Comparison of ENCODE assay signal across 8 cellular contexts in the genomic region with DNA sequence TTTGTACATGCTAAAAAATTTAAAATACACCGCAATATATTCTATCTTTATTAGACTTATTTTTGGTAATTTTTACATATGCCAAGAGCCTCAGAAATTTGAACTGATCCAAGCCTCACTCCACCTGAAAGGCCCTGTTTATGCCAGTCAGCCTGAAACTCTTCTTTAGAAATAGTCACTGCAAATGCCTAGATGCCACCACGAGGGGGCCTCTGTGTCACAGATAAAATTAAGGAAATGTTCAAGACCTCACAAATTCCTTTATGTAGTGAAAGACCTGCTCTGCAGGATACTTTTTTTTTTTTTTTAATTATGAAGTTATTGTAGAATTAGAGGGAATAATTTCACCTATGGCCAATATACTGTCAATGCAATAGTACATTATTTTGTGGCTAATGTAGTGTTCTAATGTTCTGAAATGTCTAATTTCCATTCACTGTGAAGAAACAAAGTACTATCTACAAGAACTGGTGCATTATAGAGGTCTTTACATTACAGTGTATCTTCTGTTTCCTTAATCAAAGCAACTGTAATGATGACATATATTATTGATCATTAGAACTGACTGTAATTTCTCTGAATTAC.
DNase-seq lines count a peak whose midpoint lies in the region; ATAC-seq and TF ChIP-seq lines count a peak whose summit lies in the region.

No MANE protein-coding gene starts in this region.

- H3K9me3 Mint-ChIP-seq in CD4-positive, alpha-beta T cell, result no peaks in the 10 kb centered on the region

- H3K36me3 ChIP-seq in heart right ventricle (no peaks in the 10 kb centered on the region), sigmoid colon (no peaks in the 10 kb centered on the region)

- TF ChIP-seq EP300 in sigmoid colon (IDR thresholded peaks at IDR 0.05), result no peak

- no peaks in the 10 kb centered on the region for H3K36me3 Mint-ChIP-seq in CD4-positive, alpha-beta T cell (ENCODE audit: low read depth)

- H3K4me3 ChIP-seq in heart right ventricle (no peak overlapping the region), sigmoid colon (no peak overlapping the region)

- POLR2A ChIA-PET in CD4-positive, alpha-beta T cell (lab: Charles Lee), result interaction anchor here (1.2 kb wide), 1 partner anchor 48 kb away, joined by 3 read pairs; no protein-coding TSS in a partner anchor

- 11 to 13% methylated on average over 2 of the region's 2 CpGs for WGBS in heart right ventricle, 2 donors
- WGBS in sigmoid colon, 2 donors, result 16 to 19% methylated on average over 2 of the region's 2 CpGs

- no peaks in the 10 kb centered on the region for H3K27me3 Mint-ChIP-seq in CD4-positive, alpha-beta T cell

- H3K27ac ChIP-seq in CD4-positive, alpha-beta T cell (ENCODE audit: low read depth, low read length), result no peak overlapping the region
- H3K27ac ChIP-seq in heart right ventricle (no peak overlapping the region), sigmoid colon (no peak overlapping the region)

- no peaks in the 10 kb centered on the region for H3K9me3 ChIP-seq in CD4-positive, alpha-beta T cell (ENCODE audit: control insufficient read depth, low read length)
- H3K9me3 ChIP-seq in heart right ventricle (no peaks in the 10 kb centered on the region), sigmoid colon (no peaks in the 10 kb centered on the region)

- peak; percentile 94 for ATAC-seq in CD4-positive, alpha-beta T cell (ENCODE audit: poor library complexity)
- ATAC-seq in GM19455 (IDR thresholded peaks at IDR 0.05; ENCODE audit: unreplicated experiment) (peak; percentile 60), SK-N-SH treated with all-trans-retinoic acid at 6 μM for 48 hours (peak; percentile 76), heart right ventricle (no peak), GM19035 (IDR thresholded peaks at IDR 0.05; ENCODE audit: unreplicated experiment) (no peak)

- peak; percentile 61 to 80 (median 67) for DNase-seq in CD4-positive, alpha-beta T cell
- peak; percentile 71 for DNase-seq in HT-29 (ENCODE audit: low spot score)
- peak; percentile 75 for DNase-seq in activated naive CD4-positive, alpha-beta T cell treated with anti-CD3 and anti-CD28 coated beads, Interleukin-2, amount 50 U/mL, for 16 hours
- peak; percentile 29 to 34 for DNase-seq in heart right ventricle
- peak; percentile 71 for DNase-seq in sigmoid colon

- H3K27me3 ChIP-seq in CD4-positive, alpha-beta T cell (ENCODE audit: control insufficient read depth, insufficient read depth, low read length), result no peaks in the 10 kb centered on the region
- no peaks in the 10 kb centered on the region for H3K27me3 ChIP-seq in heart right ventricle
- no peaks in the 10 kb centered on the region for H3K27me3 ChIP-seq in sigmoid colon

- intact Hi-C loops in CD4-positive, alpha-beta T cell (cut with DNase I, micrococcal nuclease), result loop anchor here (1.0 to 5.0 kb wide), 2 partner anchors 48 to 1036 kb away; no protein-coding TSS in a partner anchor
- intact Hi-C loops in heart right ventricle (cut with DNase I), result loop anchor here in 4 of 10 donors (5.0 to 10.0 kb wide), 3 partner anchors 1034 to 1041 kb away; no protein-coding TSS in a partner anchor
- intact Hi-C loops in sigmoid colon (cut with DNase I), result loop anchor here (10.0 kb wide), 1 partner anchor 1034 kb away; no protein-coding TSS in a partner anchor

- no peak overlapping the region for H3K4me3 Mint-ChIP-seq in CD4-positive, alpha-beta T cell

- H3K4me1 ChIP-seq in heart right ventricle, result peaks cover 0 to 9% (median 0%) of the 10 kb centered on the region in 9 donors
- no peaks in the 10 kb centered on the region for H3K4me1 ChIP-seq in sigmoid colon

- no peaks in the 10 kb centered on the region for H3K4me1 Mint-ChIP-seq in CD4-positive, alpha-beta T cell (ENCODE audit: low read depth)

- H3K27ac Mint-ChIP-seq in CD4-positive, alpha-beta T cell, result no peak overlapping the region

- CTCF ChIA-PET in CD4-positive, alpha-beta T cell (lab: Charles Lee), result interaction anchor here (7.7 kb wide), 1 partner anchor 48 kb away, joined by 57 read pairs; no protein-coding TSS in a partner anchor

- no peak for TF ChIP-seq POLR2A in sigmoid colon (IDR thresholded peaks at IDR 0.05)

- peak; percentile 91 for TF ChIP-seq CTCF in CD4-positive, alpha-beta T cell (IDR thresholded peaks at IDR 0.05)
- TF ChIP-seq CTCF in heart right ventricle (IDR thresholded peaks at IDR 0.05) (peak; percentile 30 to 77 (median 63)), sigmoid colon (IDR thresholded peaks at IDR 0.05) (peak in 3 of 4 experiments; percentile 34 to 51 (median 46))

TF ChIP-seq in SK-N-SH treated with all-trans-retinoic acid at 6 μM for 48 hours, 23 proteins besides CTCF, POLR2A, EP300 and RAD21 (continues in another document):
- no peak for TF ChIP-seq ZFP3 (CRISPR knock-in tag; IDR thresholded peaks at IDR 0.05)
- no peak for TF ChIP-seq ISL1 (CRISPR knock-in tag; IDR thresholded peaks at IDR 0.05)
- no peak for TF ChIP-seq TCF4 (CRISPR knock-in tag; IDR thresholded peaks at IDR 0.05; ENCODE audit: borderline replicate concordance)
- TF ChIP-seq ZFP30 (CRISPR knock-in tag; IDR thresholded peaks at IDR 0.05), result no peak
- TF ChIP-seq BACH2 (CRISPR knock-in tag; IDR thresholded peaks at IDR 0.05; ENCODE audit: borderline replicate concordance), result no peak
- no peak for TF ChIP-seq ZNF70 (CRISPR knock-in tag; IDR thresholded peaks at IDR 0.05)
- TF ChIP-seq, protein P1, sequence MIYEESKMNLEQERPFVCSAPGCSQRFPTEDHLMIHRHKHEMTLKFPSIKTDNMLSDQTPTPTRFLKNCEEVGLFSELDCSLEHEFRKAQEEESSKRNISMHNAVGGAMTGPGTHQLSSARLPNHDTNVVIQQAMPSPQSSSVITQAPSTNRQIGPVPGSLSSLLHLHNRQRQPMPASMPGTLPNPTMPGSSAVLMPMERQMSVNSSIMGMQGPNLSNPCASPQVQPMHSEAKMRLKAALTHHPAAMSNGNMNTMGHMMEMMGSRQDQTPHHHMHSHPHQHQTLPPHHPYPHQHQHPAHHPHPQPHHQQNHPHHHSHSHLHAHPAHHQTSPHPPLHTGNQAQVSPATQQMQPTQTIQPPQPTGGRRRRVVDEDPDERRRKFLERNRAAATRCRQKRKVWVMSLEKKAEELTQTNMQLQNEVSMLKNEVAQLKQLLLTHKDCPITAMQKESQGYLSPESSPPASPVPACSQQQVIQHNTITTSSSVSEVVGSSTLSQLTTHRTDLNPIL (CRISPR knock-in tag; IDR thresholded peaks at IDR 0.05; ENCODE audit: low read depth), result no peak
- TF ChIP-seq GLIS3 (CRISPR knock-in tag; IDR thresholded peaks at IDR 0.05), result no peak
- TF ChIP-seq ZC3H10 (CRISPR knock-in tag; IDR thresholded peaks at IDR 0.05), result no peak
- TF ChIP-seq CSDC2 (CRISPR knock-in tag; IDR thresholded peaks at IDR 0.05), result no peak
- TF ChIP-seq, protein P2, sequence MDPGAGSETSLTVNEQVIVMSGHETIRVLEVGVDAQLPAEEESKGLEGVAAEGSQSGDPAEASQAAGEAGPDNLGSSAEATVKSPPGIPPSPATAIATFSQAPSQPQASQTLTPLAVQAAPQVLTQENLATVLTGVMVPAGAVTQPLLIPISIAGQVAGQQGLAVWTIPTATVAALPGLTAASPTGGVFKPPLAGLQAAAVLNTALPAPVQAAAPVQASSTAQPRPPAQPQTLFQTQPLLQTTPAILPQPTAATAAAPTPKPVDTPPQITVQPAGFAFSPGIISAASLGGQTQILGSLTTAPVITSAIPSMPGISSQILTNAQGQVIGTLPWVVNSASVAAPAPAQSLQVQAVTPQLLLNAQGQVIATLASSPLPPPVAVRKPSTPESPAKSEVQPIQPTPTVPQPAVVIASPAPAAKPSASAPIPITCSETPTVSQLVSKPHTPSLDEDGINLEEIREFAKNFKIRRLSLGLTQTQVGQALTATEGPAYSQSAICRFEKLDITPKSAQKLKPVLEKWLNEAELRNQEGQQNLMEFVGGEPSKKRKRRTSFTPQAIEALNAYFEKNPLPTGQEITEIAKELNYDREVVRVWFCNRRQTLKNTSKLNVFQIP (CRISPR knock-in tag; IDR thresholded peaks at IDR 0.05; ENCODE audit: borderline replicate concordance, low read depth), result no peak
- TF ChIP-seq, protein P3, sequence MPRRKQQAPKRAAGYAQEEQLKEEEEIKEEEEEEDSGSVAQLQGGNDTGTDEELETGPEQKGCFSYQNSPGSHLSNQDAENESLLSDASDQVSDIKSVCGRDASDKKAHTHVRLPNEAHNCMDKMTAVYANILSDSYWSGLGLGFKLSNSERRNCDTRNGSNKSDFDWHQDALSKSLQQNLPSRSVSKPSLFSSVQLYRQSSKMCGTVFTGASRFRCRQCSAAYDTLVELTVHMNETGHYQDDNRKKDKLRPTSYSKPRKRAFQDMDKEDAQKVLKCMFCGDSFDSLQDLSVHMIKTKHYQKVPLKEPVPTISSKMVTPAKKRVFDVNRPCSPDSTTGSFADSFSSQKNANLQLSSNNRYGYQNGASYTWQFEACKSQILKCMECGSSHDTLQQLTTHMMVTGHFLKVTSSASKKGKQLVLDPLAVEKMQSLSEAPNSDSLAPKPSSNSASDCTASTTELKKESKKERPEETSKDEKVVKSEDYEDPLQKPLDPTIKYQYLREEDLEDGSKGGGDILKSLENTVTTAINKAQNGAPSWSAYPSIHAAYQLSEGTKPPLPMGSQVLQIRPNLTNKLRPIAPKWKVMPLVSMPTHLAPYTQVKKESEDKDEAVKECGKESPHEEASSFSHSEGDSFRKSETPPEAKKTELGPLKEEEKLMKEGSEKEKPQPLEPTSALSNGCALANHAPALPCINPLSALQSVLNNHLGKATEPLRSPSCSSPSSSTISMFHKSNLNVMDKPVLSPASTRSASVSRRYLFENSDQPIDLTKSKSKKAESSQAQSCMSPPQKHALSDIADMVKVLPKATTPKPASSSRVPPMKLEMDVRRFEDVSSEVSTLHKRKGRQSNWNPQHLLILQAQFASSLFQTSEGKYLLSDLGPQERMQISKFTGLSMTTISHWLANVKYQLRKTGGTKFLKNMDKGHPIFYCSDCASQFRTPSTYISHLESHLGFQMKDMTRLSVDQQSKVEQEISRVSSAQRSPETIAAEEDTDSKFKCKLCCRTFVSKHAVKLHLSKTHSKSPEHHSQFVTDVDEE (CRISPR knock-in tag; IDR thresholded peaks at IDR 0.05), result no peak
- TF ChIP-seq OSR1 (CRISPR knock-in tag; IDR thresholded peaks at IDR 0.05), result no peak

Comparison
In these comparisons a context has a peak if more than half of its experiments do, and no peak if none do; other contexts are left out.
1. ATAC-seq: peak in CD4-positive, alpha-beta T cell (single experiment), GM19455 (single experiment) and SK-N-SH treated with all-trans-retinoic acid at 6 μM for 48 hours (single experiment); none in heart right ventricle (0 of 8) and GM19035 (single experiment).
2. Peak in every context shown above with its lines, with median percentiles within 50 percentile points of each other: DNase-seq and CTCF ChIP-seq.